Comparison of ENCODE assay signal across 1 cellular context in genomic region chr16:19967963-19968362, GRCh38.
TF ChIP-seq lines count a peak whose summit lies in the region.

No MANE protein-coding gene starts in this region.

TF ChIP-seq in K562, 482 proteins besides CTCF, POLR2A, EP300 and RAD21 (continued from another document):
- TF ChIP-seq ZNF12 (CRISPR knock-in tag; IDR thresholded peaks at IDR 0.05) (peak; percentile 88), FOXM1 (IDR thresholded peaks at IDR 0.05; ENCODE audit: low read depth) (no peak), FOXM1 (CRISPR knock-in tag; IDR thresholded peaks at IDR 0.05; ENCODE audit: low read depth) (no peak), DIDO1 (tag; IDR thresholded peaks at IDR 0.05; ENCODE audit: low read depth) (no peak), POLR2AphosphoS5 (IDR thresholded peaks at IDR 0.05; ENCODE audit: control insufficient read depth, insufficient read depth, low read depth, low read length) (no peak), NRF1 (conservative IDR thresholded peaks at IDR 0.05 in 1 of 2, IDR thresholded peaks at IDR 0.05 in 1 of 2) (no peak), IRF9 (tag; IDR thresholded peaks at IDR 0.05) (no peak), UBTF (IDR thresholded peaks at IDR 0.05; ENCODE audit: borderline replicate concordance in 1 of 2, low read depth in 2 of 2, low read length in 2 of 2) (no peak)
